In the genomic region with DNA sequence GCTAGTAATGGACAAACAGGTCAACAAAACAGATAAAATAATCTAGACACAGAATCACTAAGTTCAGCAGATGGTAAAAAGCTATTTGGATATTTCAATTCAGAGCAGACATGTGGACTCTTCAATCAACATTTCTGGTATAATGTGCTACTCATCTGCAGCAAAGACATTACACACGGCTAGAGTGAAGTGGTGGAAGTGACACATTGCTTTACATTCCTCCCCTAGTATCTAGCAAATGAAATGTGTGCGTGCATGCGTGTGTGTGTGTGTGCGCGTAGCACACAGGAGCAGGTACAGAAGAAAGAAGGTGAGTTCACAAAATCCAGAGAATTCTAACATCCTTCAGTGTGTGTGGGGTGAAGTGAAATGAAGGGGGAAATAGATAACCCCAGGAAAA, we compare ENCODE assay signal across 22 cellular contexts. TPM values are rescaled to one million over a fixed set of nuclear protein-coding genes. Genes with fewer than 3 reads are reported as not detected.
DNase-seq lines count a peak whose midpoint lies in the region; ATAC-seq and TF ChIP-seq lines count a peak whose summit lies in the region.
"Had no signal": no experiment of that assay in that cellular context is flagged by ENCODE, and none has a peak within 500 bp of the region (broad histone marks: within the 10 kb centered on the region; RNA-seq: fewer than 3 reads in every experiment).

No MANE protein-coding gene starts in this region.

- intact Hi-C loops in Right ventricle myocardium superior (cut with DNase I) (no loop called here), heart right ventricle (cut with DNase I) (no loop called here)

- ATAC-seq in Right ventricle myocardium superior (ENCODE audit: poor library complexity) = peak; percentile 30
- ATAC-seq in heart right ventricle = no peak
- ATAC-seq in WTC11 = no peak
- peak; percentile 54 for ATAC-seq in foreskin keratinocyte
- no peak for ATAC-seq in stimulated activated effector memory CD8-positive, alpha-beta T cell treated with anti-CD3 and anti-CD28 coated beads, Interleukin-12 subunit alpha, Interleukin-12 subunit beta, amount 100 ng/mL, for 72 hours
- no peak for ATAC-seq in GM18909 (IDR thresholded peaks at IDR 0.05; ENCODE audit: poor library complexity, unreplicated experiment)
- ATAC-seq: natural killer cell, Right ventricle myocardium inferior had no signal

- TF ChIP-seq CTCF in heart right ventricle (IDR thresholded peaks at IDR 0.05) (no peak), WTC11 (IDR thresholded peaks at IDR 0.05) (no peak), foreskin keratinocyte (conservative IDR thresholded peaks at IDR 0.05) (no peak)

- POLR2A ChIA-PET in WTC11 (lab: Charles Lee) = no interaction called here

- H3K36me3 ChIP-seq in heart right ventricle = peaks cover 0 to 25% (median 0%) of the 10 kb centered on the region in 9 donors
- H3K36me3 ChIP-seq: cardiac muscle cell had no signal

- no peaks in the 10 kb centered on the region for H3K27me3 Mint-ChIP-seq in WTC11 (ENCODE audit: low read depth)

- DNase-seq in Right ventricle myocardium superior (no peak), heart right ventricle (no peak), WTC11 (ENCODE audit: low spot score) (no peak), foreskin keratinocyte (peak; percentile 11 to 19), germinal center (ENCODE audit: low spot score) (no peak), NOMO-1 treated with DMSO at 0.1 percent for 48 hours (lab: John Stamatoyannopoulos, UW; ENCODE audit: unreplicated experiment) (no peak)
- no peak for DNase-seq in stimulated activated effector memory CD8-positive, alpha-beta T cell treated with anti-CD3 and anti-CD28 coated beads, Interleukin-12 subunit alpha, Interleukin-12 subunit beta, amount 100 ng/mL, for 72 hours (ENCODE audit: low spot score in 2 of 2)
- DNase-seq: activated CD4-positive, CD25-positive, alpha-beta regulatory T cell; esophagus squamous epithelium; heart left ventricle; KG1; mammary epithelial cell; natural killer cell; NCI-H2029; NCI-H446 treated with DMSO at 0.1 percent for 48 hours; small intestine; stimulated activated CD4-positive, alpha-beta T cell treated with anti-CD3 and anti-CD28 coated beads, Interleukin-4, amount 100 ng/mL, for 24 hours; testis had no signal

- no peak overlapping the region for H3K4me3 ChIP-seq in heart right ventricle
- H3K4me3 ChIP-seq: cardiac muscle cell, esophagus squamous epithelium, heart left ventricle, testis had no signal

- peak overlapping the region; percentile 89 for H3K27ac Mint-ChIP-seq in WTC11
- peak overlapping the region; percentile 18 for H3K27ac Mint-ChIP-seq in stimulated activated effector memory CD8-positive, alpha-beta T cell treated with anti-CD3 and anti-CD28 coated beads, Interleukin-12 subunit alpha, Interleukin-12 subunit beta, amount 100 ng/mL, for 72 hours
- H3K27ac Mint-ChIP-seq: natural killer cell had no signal

- H3K27ac ChIP-seq in heart right ventricle (peak overlapping the region in 3 of 10 donors; percentile 0 to 46 (median 16)), foreskin keratinocyte (no peak overlapping the region)
- H3K27ac ChIP-seq: cardiac muscle cell, esophagus squamous epithelium, heart left ventricle, testis had no signal

- H3K4me1 ChIP-seq in heart right ventricle = peaks cover 0 to 48% (median 30%) of the 10 kb centered on the region in 9 donors
- H3K4me1 ChIP-seq in foreskin keratinocyte = peaks cover 4% of the 10 kb centered on the region

- peaks cover 4% of the 10 kb centered on the region; the same call in 1 of the 2 replicates for H3K9me3 Mint-ChIP-seq in WTC11
- no peaks in the 10 kb centered on the region for H3K9me3 Mint-ChIP-seq in stimulated activated effector memory CD8-positive, alpha-beta T cell treated with anti-CD3 and anti-CD28 coated beads, Interleukin-12 subunit alpha, Interleukin-12 subunit beta, amount 100 ng/mL, for 72 hours
- H3K9me3 Mint-ChIP-seq: natural killer cell had no signal

- no peaks in the 10 kb centered on the region for H3K27me3 ChIP-seq in heart right ventricle
- H3K27me3 ChIP-seq in foreskin keratinocyte = no peaks in the 10 kb centered on the region
- H3K27me3 ChIP-seq: cardiac muscle cell, esophagus squamous epithelium, heart left ventricle, testis had no signal

- WGBS in heart right ventricle, 2 donors = 82 to 85% methylated on average over 5 of the region's 5 CpGs

- H3K36me3 Mint-ChIP-seq in WTC11 = peaks cover 17% of the 10 kb centered on the region
- H3K36me3 Mint-ChIP-seq in stimulated activated effector memory CD8-positive, alpha-beta T cell treated with anti-CD3 and anti-CD28 coated beads, Interleukin-12 subunit alpha, Interleukin-12 subunit beta, amount 100 ng/mL, for 72 hours = peaks cover 43% of the 10 kb centered on the region
- H3K36me3 Mint-ChIP-seq: natural killer cell had no signal

- no peak overlapping the region for H3K4me3 Mint-ChIP-seq in WTC11
- H3K4me3 Mint-ChIP-seq in stimulated activated effector memory CD8-positive, alpha-beta T cell treated with anti-CD3 and anti-CD28 coated beads, Interleukin-12 subunit alpha, Interleukin-12 subunit beta, amount 100 ng/mL, for 72 hours = no peak overlapping the region
- H3K4me3 Mint-ChIP-seq: CD14-positive monocyte, natural killer cell had no signal

- CTCF ChIA-PET in WTC11 (lab: Charles Lee) = no interaction called here

- no peaks in the 10 kb centered on the region for H3K9me3 ChIP-seq in heart right ventricle
- H3K9me3 ChIP-seq: esophagus squamous epithelium, heart left ventricle, testis had no signal

- peaks cover 30% of the 10 kb centered on the region for H3K4me1 Mint-ChIP-seq in WTC11
- H3K4me1 Mint-ChIP-seq in stimulated activated effector memory CD8-positive, alpha-beta T cell treated with anti-CD3 and anti-CD28 coated beads, Interleukin-12 subunit alpha, Interleukin-12 subunit beta, amount 100 ng/mL, for 72 hours = peaks cover 21% of the 10 kb centered on the region

TF ChIP-seq in WTC11, 78 proteins besides CTCF, POLR2A, EP300 and RAD21:
- no peak for TF ChIP-seq MXD4 (CRISPR knock-in tag; IDR thresholded peaks at IDR 0.05; ENCODE audit: borderline replicate concordance)
- TF ChIP-seq ELF4 (CRISPR knock-in tag; IDR thresholded peaks at IDR 0.05; ENCODE audit: low read depth) = no peak

RNA-seq across cellular contexts. Expression of gene AHCTF1, which starts 8.3 kb away (rescaled TPM):
- total RNA-seq in Right ventricle myocardium superior (19.7 TPM), heart right ventricle (10 to 100 TPM; 16.8 to 29.2 (median 19.2) TPM), WTC11 (2021) (37.7 to 46.4 TPM (median 39.2 TPM) in 3 replicates), foreskin keratinocyte (39.5 and 46.3 TPM in 2 replicates)
- polyA plus RNA-seq in heart right ventricle (1 to 10 TPM; 5.7 to 9.4 TPM), foreskin keratinocyte (6.5 and 9.4 TPM in 2 replicates)

Comparison
In these comparisons a context has a peak if more than half of its experiments do, and no peak if none do; other contexts are left out.
1. ATAC-seq: peak in Right ventricle myocardium superior (single experiment) and foreskin keratinocyte (single experiment); none in heart right ventricle (0 of 8), WTC11 (single experiment), stimulated activated effector memory CD8-positive, alpha-beta T cell treated with anti-CD3 and anti-CD28 coated beads, Interleukin-12 subunit alpha, Interleukin-12 subunit beta, amount 100 ng/mL, for 72 hours (single experiment) and GM18909 (single experiment).
2. DNase-seq: peak in foreskin keratinocyte (2 of 2); none in Right ventricle myocardium superior (single experiment), heart right ventricle (0 of 2), WTC11 (single experiment), stimulated activated effector memory CD8-positive, alpha-beta T cell treated with anti-CD3 and anti-CD28 coated beads, Interleukin-12 subunit alpha, Interleukin-12 subunit beta, amount 100 ng/mL, for 72 hours (0 of 2), germinal center (single experiment) and NOMO-1 treated with DMSO at 0.1 percent for 48 hours (single experiment).